Comparison of ENCODE assay signal across 1 cellular context in the genomic region with DNA sequence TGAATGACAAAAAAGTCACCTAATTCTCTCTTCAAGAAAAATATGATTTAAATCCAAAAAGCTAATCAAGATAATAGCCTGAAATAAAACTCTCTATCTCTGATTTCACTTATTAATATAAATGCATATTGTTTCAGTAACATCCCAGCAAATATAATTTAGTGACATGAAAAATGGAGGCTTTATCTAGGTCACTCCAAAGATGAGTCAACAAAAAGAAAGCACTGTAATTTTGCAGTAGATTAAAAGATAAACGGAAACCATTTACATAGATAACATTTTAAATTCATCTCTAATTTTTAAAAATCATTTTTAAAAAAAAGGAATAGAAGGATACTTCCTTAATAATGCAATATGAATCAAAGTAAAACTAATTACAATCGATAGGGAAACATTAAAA.
A peak's percentile ranks its signal among the peaks of the same experiment; 100 is the strongest.
TF ChIP-seq lines count a peak whose summit lies in the region.

No MANE protein-coding gene starts in this region.

TF ChIP-seq in K562, 482 proteins besides CTCF, POLR2A, EP300 and RAD21 (continued from another document):
- no peak for TF ChIP-seq CTBP1 (IDR thresholded peaks at IDR 0.05; ENCODE audit: borderline replicate concordance)
- no peak for TF ChIP-seq RBM15 (IDR thresholded peaks at IDR 0.05; ENCODE audit: insufficient read depth, low read length)
- 0 out of 2 replicates have a peak, but pooled peaks have one; percentile 14 for TF ChIP-seq ARID1B (IDR thresholded peaks at IDR 0.05)
- no peak for TF ChIP-seq MXI1 (IDR thresholded peaks at IDR 0.05; ENCODE audit: low read depth, low read length)
- no peak for TF ChIP-seq NCOA1 (IDR thresholded peaks at IDR 0.05; ENCODE audit: low read depth)
- no peak for TF ChIP-seq DDX20 (tag; IDR thresholded peaks at IDR 0.05; ENCODE audit: low read depth)
- no peak for TF ChIP-seq RBM39 (optimal IDR thresholded peaks at IDR 0.05; ENCODE audit: low read depth, low read length)
- TF ChIP-seq MYNN (IDR thresholded peaks at IDR 0.05): no peak
- no peak for TF ChIP-seq MYNN (CRISPR knock-in tag; IDR thresholded peaks at IDR 0.05)
